ENCODE assay signal across 21 cellular contexts in the genomic region with DNA sequence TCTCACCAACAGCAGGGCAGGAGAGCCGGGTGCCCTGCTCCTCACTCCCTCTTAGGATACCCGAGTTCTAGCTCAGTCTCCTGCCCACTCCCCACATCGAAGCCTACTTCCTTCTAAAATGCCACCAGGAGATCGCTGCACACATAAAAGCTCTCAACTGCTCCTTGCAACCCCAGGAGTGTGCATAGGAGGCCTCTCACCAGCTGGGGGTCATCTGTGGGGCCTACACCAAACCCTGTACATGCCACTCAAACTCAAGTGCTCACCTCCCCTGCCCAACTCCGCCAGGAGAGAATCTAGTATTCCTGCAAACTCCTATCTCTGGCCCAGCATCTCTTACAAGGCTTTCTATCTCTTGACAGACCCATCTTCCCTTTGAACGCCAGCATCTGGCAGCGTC. TPM values are rescaled to one million over a fixed set of nuclear protein-coding genes. Genes with fewer than 3 reads are reported as not detected.
DNase-seq lines count a peak whose midpoint lies in the region; ATAC-seq, FAIRE-seq and TF ChIP-seq lines count a peak whose summit lies in the region.
"Had no signal": no experiment of that assay in that cellular context is flagged by ENCODE, and none has a peak within 500 bp of the region (broad histone marks: within the 10 kb centered on the region; RNA-seq: fewer than 3 reads in every experiment).

No MANE protein-coding gene starts in this region.

- H3K9me3 Mint-ChIP-seq in natural killer cell, result no peaks in the 10 kb centered on the region

- no peak for TF ChIP-seq POLR2A in GM12878 (IDR thresholded peaks at IDR 0.05; ENCODE audit: low read depth, low read length)

- 96% methylated on average over 7 of the region's 7 CpGs for whole genome bisulfite sequencing in GM12878 (ENCODE audit: insufficient coverage, insufficient replicate concordance, low lambda C conversion rate, missing lambda C conversion rate)

- SMC1A ChIA-PET in GM12878 (lab: Charles Lee; ENCODE audit: uncharacterized antibody, unreplicated experiment), result interaction anchor here (0.9 to 1.6 kb wide), 2 partner anchors 132 kb away, joined by 4 to 8 read pairs; no protein-coding TSS in a partner anchor

- peak overlapping the region in 5 of 11 experiments; percentile 6 to 94 (median 25); a peak in 7 of 22 replicates for H3K27ac ChIP-seq in BLaER1 treated with 17β-estradiol and CSF1 and Interleukin-3, amounts not matched to agents 10 nM and 100 nM
- H3K27ac ChIP-seq in GM12878 (ENCODE audit: control insufficient read depth, insufficient read depth) (no peak overlapping the region), SJCRH30 (no peak overlapping the region)
- H3K27ac ChIP-seq: parathyroid adenoma, uterus had no signal

- POLR2A ChIA-PET in GM12878 (lab: Charles Lee), result no interaction called here

- peak overlapping the region in 3 of 10 experiments; percentile 2 to 4 (median 2); a peak in 1 of 20 replicates for H3K4me3 ChIP-seq in BLaER1 treated with 17β-estradiol and CSF1 and Interleukin-3, amounts not matched to agents 10 nM and 100 nM
- H3K4me3 ChIP-seq in HFF-Myc (replicated peaks; ENCODE audit: low read depth, low read length) (peak overlapping the region; percentile 92), GM12878 (no peak overlapping the region), SJCRH30 (no peak overlapping the region)
- H3K4me3 ChIP-seq: mucosa of descending colon, smooth muscle cell, uterus had no signal

- TF ChIP-seq CTCF in HFF-Myc (IDR thresholded peaks at IDR 0.05; ENCODE audit: low read depth, low read length, missing control alignments), result no peak
- TF ChIP-seq CTCF in GM12878 (IDR thresholded peaks at IDR 0.05 in 2 of 3, conservative IDR thresholded peaks at IDR 0.05 in 1 of 3; ENCODE audit: control insufficient read depth in 2 of 3, extremely low read depth in 1 of 3, insufficient read depth in 1 of 3, low read depth in 3 of 3, low read length in 3 of 3), result no peak
- no peak for TF ChIP-seq CTCF in natural killer cell (IDR thresholded peaks at IDR 0.05)

- H3K4me3 Mint-ChIP-seq in natural killer cell, result peak overlapping the region; percentile 41

- TF ChIP-seq EP300 in GM12878 (IDR thresholded peaks at IDR 0.05; ENCODE audit: borderline replicate concordance in 1 of 2, control insufficient read depth in 1 of 2, low read depth in 2 of 2, low read length in 2 of 2), result no peak

- CTCF ChIA-PET in GM12878 (lab: Yijun Ruan, JAX), result interaction anchor here (1.2 to 2.4 kb wide), 4 partner anchors 31 to 132 kb away, joined by 3 to 13 read pairs (median 6); partner anchors contain the start of gene SLC39A3

- no peak for DNase-seq in HFF-Myc (ENCODE audit: extremely low read depth, low read depth)
- DNase-seq in GM12878 (ENCODE audit: low read depth, low spot score), result no peak
- DNase-seq in natural killer cell, result no peak
- DNase-seq in Right ventricle myocardium inferior (ENCODE audit: missing footprints), result no peak
- no peak for DNase-seq in SJCRH30
- no peak for DNase-seq in NCI-H1417 (lab: John Stamatoyannopoulos, UW)
- no peak for DNase-seq in NCI-H2081 (lab: John Stamatoyannopoulos, UW)
- DNase-seq: activated CD4-positive, alpha-beta T cell treated with anti-CD3 and anti-CD28 coated beads, Interleukin-2, amount 50 U/mL, for 4 hours; amygdala; cortex of kidney; mucosa of descending colon; NCI-H1694 treated with DMSO at 0.1 percent for 48 hours; OCI-M1; SK-N-SH; stimulated activated naive CD4-positive, alpha-beta T cell treated with Interleukin-2 at 50 U/mL for 16 hours; uterus had no signal

- H3K4me2 ChIP-seq in BLaER1 treated with 17β-estradiol and CSF1 and Interleukin-3, amounts not matched to agents 10 nM and 100 nM, result peak overlapping the region; percentile 88 to 98 (median 95)
- peak overlapping the region; percentile 90; the same call in 1 of the 2 replicates for H3K4me2 ChIP-seq in GM12878 (ENCODE audit: control insufficient read depth, insufficient read depth)
- H3K4me2 ChIP-seq: SK-N-SH, smooth muscle cell had no signal

- peaks cover 43 to 76% (median 71%) of the 10 kb centered on the region in 11 experiments; a peak in 21 of 22 replicates for H4K20me1 ChIP-seq in BLaER1 treated with 17β-estradiol and CSF1 and Interleukin-3, amounts not matched to agents 10 nM and 100 nM
- H4K20me1 ChIP-seq in GM12878 (ENCODE audit: control insufficient read depth, insufficient read depth), result peaks cover 6% of the 10 kb centered on the region; the same call in 1 of the 2 replicates

- H3K4me1 ChIP-seq in BLaER1 treated with 17β-estradiol and CSF1 and Interleukin-3, amounts not matched to agents 10 nM and 100 nM, result peaks cover 69 to 87% (median 83%) of the 10 kb centered on the region in 10 experiments
- H3K4me1 ChIP-seq in GM12878 (ENCODE audit: control insufficient read depth, insufficient read depth, low read length) (peaks cover 20% of the 10 kb centered on the region), SJCRH30 (peaks cover 29% of the 10 kb centered on the region)

- intact Hi-C loops in GM12878 (cut with micrococcal nuclease; ENCODE audit: unreplicated experiment) (loop anchor here (5.0 to 10.0 kb wide), 2 partner anchors 33 to 505 kb away; no protein-coding TSS in a partner anchor), natural killer cell (cut with micrococcal nuclease) (no loop called here), Right ventricle myocardium inferior (cut with DNase I) (no loop called here)

- H3K36me3 ChIP-seq in BLaER1 treated with 17β-estradiol and CSF1 and Interleukin-3, amounts not matched to agents 10 nM and 100 nM, result peaks cover 8 to 52% (median 46%) of the 10 kb centered on the region in 11 experiments; a peak in 21 of 22 replicates
- H3K36me3 ChIP-seq in GM12878 (ENCODE audit: control insufficient read depth in 2 of 2, insufficient read depth in 2 of 2, low read length in 1 of 2), result peaks cover 2 to 4% of the 10 kb centered on the region in 2 experiments; a peak in 2 of 4 replicates
- peaks cover 8% of the 10 kb centered on the region for H3K36me3 ChIP-seq in SJCRH30
- H3K36me3 ChIP-seq: uterus had no signal

- H3K79me2 ChIP-seq in GM12878 (ENCODE audit: control insufficient read depth, insufficient read depth, low read length), result peaks cover 75% of the 10 kb centered on the region

- no peaks in the 10 kb centered on the region for H3K27me3 Mint-ChIP-seq in natural killer cell (ENCODE audit: low read depth in 2 of 2)

- no peak for ATAC-seq in GM12878
- no peak for ATAC-seq in natural killer cell
- no peak for ATAC-seq in Right ventricle myocardium inferior
- ATAC-seq: esophagus mucosa, mucosa of descending colon had no signal

- BruUV-seq in GM12878 (replicated peaks; lab: Mats Ljungman, UMichigan), result no TSS peak

- H3K27ac Mint-ChIP-seq in natural killer cell, result no peak overlapping the region

- no peaks in the 10 kb centered on the region for H3K36me3 Mint-ChIP-seq in natural killer cell

- peaks cover 34 to 41% of the 10 kb centered on the region in 2 donors for H3K4me1 Mint-ChIP-seq in natural killer cell

- TF ChIP-seq RAD21 in GM12878 (IDR thresholded peaks at IDR 0.05; ENCODE audit: insufficient read depth, low read depth, low read length), result no peak

- in situ Hi-C loops in GM12878 (cut with MboI), result no loop called here

- RAD21 ChIA-PET in GM12878 (lab: Charles Lee; ENCODE audit: unreplicated experiment), result no interaction called here

- no peaks in the 10 kb centered on the region for H3K9me3 ChIP-seq in BLaER1 treated with 17β-estradiol and CSF1 and Interleukin-3, amounts not matched to agents 10 nM and 100 nM (replicated peaks in 1 of 11)
- H3K9me3 ChIP-seq in GM12878 (replicated peaks; ENCODE audit: control insufficient read depth, insufficient read depth, low read length) (no peaks in the 10 kb centered on the region), SJCRH30 (replicated peaks) (no peaks in the 10 kb centered on the region)
- H3K9me3 ChIP-seq: mucosa of descending colon, SK-N-SH, uterus had no signal

- H3K9ac ChIP-seq in BLaER1 treated with 17β-estradiol and CSF1 and Interleukin-3, amounts not matched to agents 10 nM and 100 nM, result peak overlapping the region; percentile 23 to 99 (median 96); a peak in 17 of 22 replicates
- no peak overlapping the region for H3K9ac ChIP-seq in GM12878 (ENCODE audit: control insufficient read depth, insufficient read depth, low read length)
- H3K9ac ChIP-seq: parathyroid adenoma, SK-N-SH had no signal

- no peak overlapping the region for H2AFZ ChIP-seq in GM12878 (ENCODE audit: control insufficient read depth, low read depth, low read length)
- H2AFZ ChIP-seq: parathyroid adenoma had no signal

- no peaks in the 10 kb centered on the region for H3K27me3 ChIP-seq in BLaER1 treated with 17β-estradiol and CSF1 and Interleukin-3, amounts not matched to agents 10 nM and 100 nM
- H3K27me3 ChIP-seq in GM12878 (replicated peaks in 1 of 2; ENCODE audit: control insufficient read depth in 2 of 2, insufficient read depth in 2 of 2, low read length in 1 of 2) (no peaks in the 10 kb centered on the region), SJCRH30 (no peaks in the 10 kb centered on the region)
- H3K27me3 ChIP-seq: uterus had no signal

- no peak for FAIRE-seq in GM12878 (lab: Jason Lieb, UNC)
- FAIRE-seq: keratinocyte had no signal

RNA-seq across cellular contexts. Expression of gene SGTA, which starts 2.8 kb away (rescaled TPM):
- total RNA-seq in GM12878 (2013; cell fraction: nucleolus; rRNA removed), result 27.0 and 30.4 TPM in 2 replicates
- total RNA-seq in GM12878 (2014; rRNA removed), result 51.2 and 59.2 TPM in 2 replicates
- 22.9 and 26.2 TPM in 2 replicates for total RNA-seq in GM12878 (2014; rRNA removed; fragmentation: Illumina TruSeq; extraction: Trizol)
- total RNA-seq in GM12878 (2021), result 69.2 and 76.3 TPM in 2 replicates
- 22.0 TPM for polyA plus RNA-seq in GM12878 (2011; ENCODE audit: low read depth)
- 19.9 and 32.9 TPM in 2 replicates for polyA plus RNA-seq in GM12878 (2011; rRNA removed)
- 70.3 and 75.7 TPM in 2 replicates for polyA plus RNA-seq in GM12878 (2011; cell fraction: cytosol; rRNA removed)
- polyA plus RNA-seq in GM12878 (2011; cell fraction: nucleus; rRNA removed), result 59.1 and 86.4 TPM in 2 replicates
- 46.1 and 46.5 TPM in 2 replicates for polyA plus RNA-seq in GM12878 (2012)
- polyA plus RNA-seq in GM12878 (2014; fragmentation: Illumina TruSeq; extraction: Trizol), result 13.2 and 37.1 TPM in 2 replicates
- polyA plus RNA-seq in GM12878 (2014; fragmentation: Nextera tagmentation; extraction: Ambion mirVana), result 1 to 10 TPM; 2.0 to 3.1 TPM
- 64.2 and 78.7 TPM in 2 replicates for polyA plus RNA-seq in GM12878 (2014; rRNA removed)
- polyA plus RNA-seq in GM12878 (2016; fragmentation: Nextera tagmentation; extraction: Ambion mirVana), result 100 to 1,000 TPM; 102 TPM
- polyA minus RNA-seq in GM12878 (2011; rRNA and poly(A)+ RNA removed), result 12.0 and 30.2 TPM in 2 replicates
- polyA minus RNA-seq in GM12878 (2011; cell fraction: cytosol; rRNA and poly(A)+ RNA removed), result 15.9 and 16.7 TPM in 2 replicates
- polyA minus RNA-seq in GM12878 (2011; cell fraction: nucleus; rRNA and poly(A)+ RNA removed), result 9.7 and 20.9 TPM in 2 replicates
- total RNA-seq in natural killer cell, result 10 to 100 TPM; 35.2 to 38.1 (median 36.2) TPM
- total RNA-seq in Right ventricle myocardium inferior, result 64.3 TPM
- total RNA-seq in SJCRH30 (2014; rRNA removed; shearing (Covaris generic)), result 102 and 103 TPM in 2 replicates

RNA-seq across cellular contexts. Expression of gene THOP1, which starts 5.0 kb away (rescaled TPM):
- 230 and 309 TPM in 2 replicates for total RNA-seq in GM12878 (2013; cell fraction: nucleolus; rRNA removed)
- total RNA-seq in GM12878 (2014; rRNA removed) (260 and 270 TPM in 2 replicates), GM12878 (2014; rRNA removed; fragmentation: Illumina TruSeq; extraction: Trizol) (75.9 and 77.5 TPM in 2 replicates), GM12878 (2021) (217 and 220 TPM in 2 replicates), natural killer cell (10 to 100 TPM; 31.6 to 44.0 (median 33.4) TPM), Right ventricle myocardium inferior (54.8 TPM)
- polyA plus RNA-seq in GM12878 (2011; ENCODE audit: low read depth), result 25.4 TPM
- polyA plus RNA-seq in GM12878 (2011; rRNA removed) (72.8 and 137 TPM in 2 replicates), GM12878 (2014; fragmentation: Illumina TruSeq; extraction: Trizol) (36.0 and 76.8 TPM in 2 replicates), GM12878 (2014; fragmentation: Nextera tagmentation; extraction: Ambion mirVana) (1 to 10 TPM; 1.9 to 3.8 TPM), GM12878 (2014; rRNA removed) (200 and 240 TPM in 2 replicates), GM12878 (2016; fragmentation: Nextera tagmentation; extraction: Ambion mirVana) (100 to 1,000 TPM; 220 to 241 TPM)
- polyA plus RNA-seq in GM12878 (2011; cell fraction: cytosol; rRNA removed), result 144 and 196 TPM in 2 replicates
- 439 and 527 TPM in 2 replicates for polyA plus RNA-seq in GM12878 (2011; cell fraction: nucleus; rRNA removed)
- 116 and 134 TPM in 2 replicates for polyA plus RNA-seq in GM12878 (2012)
- 97.9 and 180 TPM in 2 replicates for polyA minus RNA-seq in GM12878 (2011; rRNA and poly(A)+ RNA removed)
- polyA minus RNA-seq in GM12878 (2011; cell fraction: cytosol; rRNA and poly(A)+ RNA removed), result 59.6 and 71.5 TPM in 2 replicates
- polyA minus RNA-seq in GM12878 (2011; cell fraction: nucleus; rRNA and poly(A)+ RNA removed), result 43.6 and 46.6 TPM in 2 replicates
- 114 and 119 TPM in 2 replicates for total RNA-seq in SJCRH30 (2014; rRNA removed; shearing (Covaris generic))

RNA-seq across cellular contexts. Expression of gene ZNF554, which starts 39.4 kb away (rescaled TPM):
- total RNA-seq in GM12878 (2013; cell fraction: nucleolus; rRNA removed), result 7.0 and 7.1 TPM in 2 replicates
- total RNA-seq in GM12878 (2014; rRNA removed), result 1.7 and 2.1 TPM in 2 replicates
- total RNA-seq in GM12878 (2014; rRNA removed; fragmentation: Illumina TruSeq; extraction: Trizol), result 1.5 and 1.8 TPM in 2 replicates
- 1.7 TPM in 2 replicates for total RNA-seq in GM12878 (2021)
- polyA plus RNA-seq in GM12878 (2011; ENCODE audit: low read depth), result 0.98 TPM
- 1.3 and 1.7 TPM in 2 replicates for polyA plus RNA-seq in GM12878 (2011; rRNA removed)
- 1.1 and 1.2 TPM in 2 replicates for polyA plus RNA-seq in GM12878 (2011; cell fraction: cytosol; rRNA removed)
- 1.1 TPM in 2 replicates for polyA plus RNA-seq in GM12878 (2011; cell fraction: nucleus; rRNA removed)
- 1.1 and 1.4 TPM in 2 replicates for polyA plus RNA-seq in GM12878 (2012)
- 1.2 and 1.4 TPM in 2 replicates for polyA plus RNA-seq in GM12878 (2014; fragmentation: Illumina TruSeq; extraction: Trizol)
- under 1 TPM; 0.19 to 0.38 TPM for polyA plus RNA-seq in GM12878 (2014; fragmentation: Nextera tagmentation; extraction: Ambion mirVana)
- 0.96 and 1.3 TPM in 2 replicates for polyA plus RNA-seq in GM12878 (2014; rRNA removed)
- 1 to 10 TPM; 1.2 to 1.4 TPM for polyA plus RNA-seq in GM12878 (2016; fragmentation: Nextera tagmentation; extraction: Ambion mirVana)
- 1.3 and 1.6 TPM in 2 replicates for polyA minus RNA-seq in GM12878 (2011; rRNA and poly(A)+ RNA removed)
- 0.94 and 1.6 TPM in 2 replicates for polyA minus RNA-seq in GM12878 (2011; cell fraction: cytosol; rRNA and poly(A)+ RNA removed)
- polyA minus RNA-seq in GM12878 (2011; cell fraction: nucleus; rRNA and poly(A)+ RNA removed), result 0.48 and 0.77 TPM in 2 replicates
- total RNA-seq in natural killer cell, result 1 to 10 TPM; 3.4 to 5.6 (median 3.7) TPM
- total RNA-seq in Right ventricle myocardium inferior, result 3.7 TPM
- total RNA-seq in SJCRH30 (2014; rRNA removed; shearing (Covaris generic)), result 1.3 and 1.6 TPM in 2 replicates

RNA-seq across cellular contexts. Expression of gene SLC39A3, which starts 40.5 kb away (rescaled TPM):
- total RNA-seq in GM12878 (2013; cell fraction: nucleolus; rRNA removed), result 26.3 and 30.0 TPM in 2 replicates
- total RNA-seq in GM12878 (2014; rRNA removed) (46.0 and 50.2 TPM in 2 replicates), GM12878 (2014; rRNA removed; fragmentation: Illumina TruSeq; extraction: Trizol) (31.2 and 33.7 TPM in 2 replicates), GM12878 (2021) (48.4 and 52.1 TPM in 2 replicates), natural killer cell (10 to 100 TPM; 14.8 to 29.4 (median 19.6) TPM), Right ventricle myocardium inferior (24.5 TPM)
- 9.9 TPM for polyA plus RNA-seq in GM12878 (2011; ENCODE audit: low read depth)
- polyA plus RNA-seq in GM12878 (2011; rRNA removed) (18.7 and 29.6 TPM in 2 replicates), GM12878 (2014; fragmentation: Illumina TruSeq; extraction: Trizol) (20.9 and 59.4 TPM in 2 replicates), GM12878 (2014; fragmentation: Nextera tagmentation; extraction: Ambion mirVana) (1 to 10 TPM in 1 of 2 experiments, under 1 TPM in 1; 0.63 to 1.1 TPM), GM12878 (2014; rRNA removed) (54.5 and 54.9 TPM in 2 replicates), GM12878 (2016; fragmentation: Nextera tagmentation; extraction: Ambion mirVana) (10 to 100 TPM; 58.7 to 67.1 TPM)
- polyA plus RNA-seq in GM12878 (2011; cell fraction: cytosol; rRNA removed), result 51.6 and 59.3 TPM in 2 replicates
- 38.3 and 42.8 TPM in 2 replicates for polyA plus RNA-seq in GM12878 (2011; cell fraction: nucleus; rRNA removed)
- polyA plus RNA-seq in GM12878 (2012), result 24.3 and 28.7 TPM in 2 replicates
- 19.9 and 31.8 TPM in 2 replicates for polyA minus RNA-seq in GM12878 (2011; rRNA and poly(A)+ RNA removed)
- polyA minus RNA-seq in GM12878 (2011; cell fraction: cytosol; rRNA and poly(A)+ RNA removed), result 15.3 and 17.2 TPM in 2 replicates
- 7.5 and 14.9 TPM in 2 replicates for polyA minus RNA-seq in GM12878 (2011; cell fraction: nucleus; rRNA and poly(A)+ RNA removed)
- 18.7 and 19.5 TPM in 2 replicates for total RNA-seq in SJCRH30 (2014; rRNA removed; shearing (Covaris generic))

RNA-seq across cellular contexts. Expression of gene DIRAS1, which starts 59.1 kb away (rescaled TPM):
- total RNA-seq in GM12878 (2013; cell fraction: nucleolus; rRNA removed), result 0.39 and 1.0 TPM in 2 replicates
- total RNA-seq in GM12878 (2014; rRNA removed), result not detected in 2 replicates
- 0.09 TPM in 1 of 2 replicates, not detected in the other for total RNA-seq in GM12878 (2014; rRNA removed; fragmentation: Illumina TruSeq; extraction: Trizol)
- total RNA-seq in GM12878 (2021), result 0.18 and 0.48 TPM in 2 replicates
- 0.38 TPM for polyA plus RNA-seq in GM12878 (2011; ENCODE audit: low read depth)
- polyA plus RNA-seq in GM12878 (2011; rRNA removed), result 0.03 and 0.05 TPM in 2 replicates
- not detected in 2 replicates for polyA plus RNA-seq in GM12878 (2011; cell fraction: cytosol; rRNA removed)
- 0.10 TPM in 1 of 2 replicates, not detected in the other for polyA plus RNA-seq in GM12878 (2011; cell fraction: nucleus; rRNA removed)
- 0.34 and 0.57 TPM in 2 replicates for polyA plus RNA-seq in GM12878 (2012)
- 0.07 TPM in 1 of 2 replicates, not detected in the other for polyA plus RNA-seq in GM12878 (2014; fragmentation: Illumina TruSeq; extraction: Trizol)
- polyA plus RNA-seq in GM12878 (2014; fragmentation: Nextera tagmentation; extraction: Ambion mirVana), result not detected
- 0.08 TPM in 1 of 2 replicates, not detected in the other for polyA plus RNA-seq in GM12878 (2014; rRNA removed)
- polyA plus RNA-seq in GM12878 (2016; fragmentation: Nextera tagmentation; extraction: Ambion mirVana), result under 1 TPM; 0.04 to 0.13 TPM
- polyA minus RNA-seq in GM12878 (2011; rRNA and poly(A)+ RNA removed), result 0.15 TPM in 1 of 2 replicates, not detected in the other
- not detected in 2 replicates for polyA minus RNA-seq in GM12878 (2011; cell fraction: cytosol; rRNA and poly(A)+ RNA removed)
- not detected in 2 replicates for polyA minus RNA-seq in GM12878 (2011; cell fraction: nucleus; rRNA and poly(A)+ RNA removed)
- total RNA-seq in natural killer cell, result under 1 TPM; 0.12 to 0.48 (median 0.18) TPM
- 200 TPM for total RNA-seq in Right ventricle myocardium inferior
- total RNA-seq in SJCRH30 (2014; rRNA removed; shearing (Covaris generic)), result not detected in 2 replicates
